Comparison of ENCODE assay signal across 2 cellular contexts in the genomic region with DNA sequence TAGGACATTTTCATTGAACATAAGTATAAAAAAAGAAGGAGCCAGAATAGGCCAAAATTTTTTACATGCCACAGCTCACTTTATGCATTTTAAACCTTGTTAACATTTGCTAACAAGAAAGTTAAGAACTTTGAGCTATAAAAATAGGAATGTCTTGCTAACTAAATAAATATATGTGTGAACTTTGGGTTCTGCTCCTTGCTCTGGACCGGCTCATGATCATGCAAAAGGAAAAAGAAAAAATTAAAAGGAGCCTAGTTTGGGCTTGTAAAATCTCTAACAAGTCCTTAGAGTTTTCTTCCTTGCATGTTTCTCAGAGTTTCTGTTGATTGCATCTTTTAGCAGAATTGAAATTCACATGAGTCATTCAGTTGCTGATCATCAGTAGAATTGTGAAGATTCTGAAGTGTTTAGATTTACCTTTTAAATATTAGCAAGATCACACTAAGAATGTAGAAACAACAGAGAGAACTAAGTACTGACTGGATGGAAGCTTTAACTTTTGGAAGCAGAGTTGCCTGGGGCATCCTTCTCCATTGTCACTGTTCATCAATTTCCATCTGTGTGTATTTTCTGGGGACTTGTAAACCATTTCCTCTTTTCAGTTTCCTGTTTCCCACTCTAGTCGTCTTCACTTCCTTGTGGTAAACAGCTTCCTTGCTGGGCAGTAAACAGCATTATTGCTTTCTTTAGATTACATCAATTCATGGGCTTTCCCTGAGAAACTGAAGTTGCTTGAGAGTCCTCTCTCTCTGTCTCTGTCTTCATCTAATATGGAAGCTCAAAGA.
TF ChIP-seq lines count a peak whose summit lies in the region.

No MANE protein-coding gene starts in this region.

TF ChIP-seq in SK-N-SH, 30 proteins besides CTCF, POLR2A, EP300 and RAD21:
- TF ChIP-seq, protein P1, sequence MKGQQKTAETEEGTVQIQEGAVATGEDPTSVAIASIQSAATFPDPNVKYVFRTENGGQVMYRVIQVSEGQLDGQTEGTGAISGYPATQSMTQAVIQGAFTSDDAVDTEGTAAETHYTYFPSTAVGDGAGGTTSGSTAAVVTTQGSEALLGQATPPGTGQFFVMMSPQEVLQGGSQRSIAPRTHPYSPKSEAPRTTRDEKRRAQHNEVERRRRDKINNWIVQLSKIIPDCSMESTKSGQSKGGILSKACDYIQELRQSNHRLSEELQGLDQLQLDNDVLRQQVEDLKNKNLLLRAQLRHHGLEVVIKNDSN (IDR thresholded peaks at IDR 0.05; ENCODE audit: borderline replicate concordance, low read depth): no peak
- TF ChIP-seq, protein P2, sequence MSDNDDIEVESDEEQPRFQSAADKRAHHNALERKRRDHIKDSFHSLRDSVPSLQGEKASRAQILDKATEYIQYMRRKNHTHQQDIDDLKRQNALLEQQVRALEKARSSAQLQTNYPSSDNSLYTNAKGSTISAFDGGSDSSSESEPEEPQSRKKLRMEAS (IDR thresholded peaks at IDR 0.05; ENCODE audit: low read depth): no peak
- TF ChIP-seq FOXJ3 (CRISPR knock-in tag; IDR thresholded peaks at IDR 0.05) (no peak), SMC3 (IDR thresholded peaks at IDR 0.05; ENCODE audit: low read depth, low read length) (no peak), GABPA (IDR thresholded peaks at IDR 0.05; ENCODE audit: low read depth) (no peak), RCOR1 (IDR thresholded peaks at IDR 0.05; ENCODE audit: low read length) (no peak), TCF12 (IDR thresholded peaks at IDR 0.05) (no peak), SIN3A (IDR thresholded peaks at IDR 0.05; ENCODE audit: borderline replicate concordance, low read depth, low read length) (no peak), NRF1 (IDR thresholded peaks at IDR 0.05; ENCODE audit: low read depth, low read length) (no peak), RXRA (IDR thresholded peaks at IDR 0.05; ENCODE audit: borderline replicate concordance, low read depth) (no peak), JUND (IDR thresholded peaks at IDR 0.05) (no peak), CHD2 (IDR thresholded peaks at IDR 0.05; ENCODE audit: low read length, partially characterized antibody) (no peak), MXI1 (IDR thresholded peaks at IDR 0.05; ENCODE audit: low read depth, low read length) (no peak), TEAD4 (IDR thresholded peaks at IDR 0.05; ENCODE audit: borderline replicate concordance, insufficient read depth) (no peak)
- TF ChIP-seq, protein P3, sequence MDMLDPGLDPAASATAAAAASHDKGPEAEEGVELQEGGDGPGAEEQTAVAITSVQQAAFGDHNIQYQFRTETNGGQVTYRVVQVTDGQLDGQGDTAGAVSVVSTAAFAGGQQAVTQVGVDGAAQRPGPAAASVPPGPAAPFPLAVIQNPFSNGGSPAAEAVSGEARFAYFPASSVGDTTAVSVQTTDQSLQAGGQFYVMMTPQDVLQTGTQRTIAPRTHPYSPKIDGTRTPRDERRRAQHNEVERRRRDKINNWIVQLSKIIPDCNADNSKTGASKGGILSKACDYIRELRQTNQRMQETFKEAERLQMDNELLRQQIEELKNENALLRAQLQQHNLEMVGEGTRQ (IDR thresholded peaks at IDR 0.05; ENCODE audit: borderline replicate concordance, low read depth, low read length): no peak
- TF ChIP-seq, protein P4, sequence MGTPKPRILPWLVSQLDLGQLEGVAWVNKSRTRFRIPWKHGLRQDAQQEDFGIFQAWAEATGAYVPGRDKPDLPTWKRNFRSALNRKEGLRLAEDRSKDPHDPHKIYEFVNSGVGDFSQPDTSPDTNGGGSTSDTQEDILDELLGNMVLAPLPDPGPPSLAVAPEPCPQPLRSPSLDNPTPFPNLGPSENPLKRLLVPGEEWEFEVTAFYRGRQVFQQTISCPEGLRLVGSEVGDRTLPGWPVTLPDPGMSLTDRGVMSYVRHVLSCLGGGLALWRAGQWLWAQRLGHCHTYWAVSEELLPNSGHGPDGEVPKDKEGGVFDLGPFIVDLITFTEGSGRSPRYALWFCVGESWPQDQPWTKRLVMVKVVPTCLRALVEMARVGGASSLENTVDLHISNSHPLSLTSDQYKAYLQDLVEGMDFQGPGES (IDR thresholded peaks at IDR 0.05; ENCODE audit: low read depth, low read length): no peak
- TF ChIP-seq, protein P5, sequence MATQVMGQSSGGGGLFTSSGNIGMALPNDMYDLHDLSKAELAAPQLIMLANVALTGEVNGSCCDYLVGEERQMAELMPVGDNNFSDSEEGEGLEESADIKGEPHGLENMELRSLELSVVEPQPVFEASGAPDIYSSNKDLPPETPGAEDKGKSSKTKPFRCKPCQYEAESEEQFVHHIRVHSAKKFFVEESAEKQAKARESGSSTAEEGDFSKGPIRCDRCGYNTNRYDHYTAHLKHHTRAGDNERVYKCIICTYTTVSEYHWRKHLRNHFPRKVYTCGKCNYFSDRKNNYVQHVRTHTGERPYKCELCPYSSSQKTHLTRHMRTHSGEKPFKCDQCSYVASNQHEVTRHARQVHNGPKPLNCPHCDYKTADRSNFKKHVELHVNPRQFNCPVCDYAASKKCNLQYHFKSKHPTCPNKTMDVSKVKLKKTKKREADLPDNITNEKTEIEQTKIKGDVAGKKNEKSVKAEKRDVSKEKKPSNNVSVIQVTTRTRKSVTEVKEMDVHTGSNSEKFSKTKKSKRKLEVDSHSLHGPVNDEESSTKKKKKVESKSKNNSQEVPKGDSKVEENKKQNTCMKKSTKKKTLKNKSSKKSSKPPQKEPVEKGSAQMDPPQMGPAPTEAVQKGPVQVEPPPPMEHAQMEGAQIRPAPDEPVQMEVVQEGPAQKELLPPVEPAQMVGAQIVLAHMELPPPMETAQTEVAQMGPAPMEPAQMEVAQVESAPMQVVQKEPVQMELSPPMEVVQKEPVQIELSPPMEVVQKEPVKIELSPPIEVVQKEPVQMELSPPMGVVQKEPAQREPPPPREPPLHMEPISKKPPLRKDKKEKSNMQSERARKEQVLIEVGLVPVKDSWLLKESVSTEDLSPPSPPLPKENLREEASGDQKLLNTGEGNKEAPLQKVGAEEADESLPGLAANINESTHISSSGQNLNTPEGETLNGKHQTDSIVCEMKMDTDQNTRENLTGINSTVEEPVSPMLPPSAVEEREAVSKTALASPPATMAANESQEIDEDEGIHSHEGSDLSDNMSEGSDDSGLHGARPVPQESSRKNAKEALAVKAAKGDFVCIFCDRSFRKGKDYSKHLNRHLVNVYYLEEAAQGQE (IDR thresholded peaks at IDR 0.05; ENCODE audit: low read depth, low read length): no peak

TF ChIP-seq in SK-N-SH treated with all-trans-retinoic acid at 6 μM for 48 hours, 23 proteins besides CTCF, POLR2A, EP300 and RAD21:
- no peak for TF ChIP-seq ZNF8 (CRISPR knock-in tag; IDR thresholded peaks at IDR 0.05)
- no peak for TF ChIP-seq OSR1 (CRISPR knock-in tag; IDR thresholded peaks at IDR 0.05)
- TF ChIP-seq ESRRG (CRISPR knock-in tag; IDR thresholded peaks at IDR 0.05): no peak
- TF ChIP-seq, protein P6, sequence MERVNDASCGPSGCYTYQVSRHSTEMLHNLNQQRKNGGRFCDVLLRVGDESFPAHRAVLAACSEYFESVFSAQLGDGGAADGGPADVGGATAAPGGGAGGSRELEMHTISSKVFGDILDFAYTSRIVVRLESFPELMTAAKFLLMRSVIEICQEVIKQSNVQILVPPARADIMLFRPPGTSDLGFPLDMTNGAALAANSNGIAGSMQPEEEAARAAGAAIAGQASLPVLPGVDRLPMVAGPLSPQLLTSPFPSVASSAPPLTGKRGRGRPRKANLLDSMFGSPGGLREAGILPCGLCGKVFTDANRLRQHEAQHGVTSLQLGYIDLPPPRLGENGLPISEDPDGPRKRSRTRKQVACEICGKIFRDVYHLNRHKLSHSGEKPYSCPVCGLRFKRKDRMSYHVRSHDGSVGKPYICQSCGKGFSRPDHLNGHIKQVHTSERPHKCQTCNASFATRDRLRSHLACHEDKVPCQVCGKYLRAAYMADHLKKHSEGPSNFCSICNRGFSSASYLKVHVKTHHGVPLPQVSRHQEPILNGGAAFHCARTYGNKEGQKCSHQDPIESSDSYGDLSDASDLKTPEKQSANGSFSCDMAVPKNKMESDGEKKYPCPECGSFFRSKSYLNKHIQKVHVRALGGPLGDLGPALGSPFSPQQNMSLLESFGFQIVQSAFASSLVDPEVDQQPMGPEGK (CRISPR knock-in tag; IDR thresholded peaks at IDR 0.05; ENCODE audit: borderline replicate concordance): no peak
